ENCODE assay signal across 9 cellular contexts in genomic region chr1:99645699-99646531, GRCh38. TPM values are rescaled to one million over a fixed set of nuclear protein-coding genes. Genes with fewer than 3 reads are reported as not detected.
DNase-seq lines count a peak whose midpoint lies in the region; ATAC-seq, FAIRE-seq and TF ChIP-seq lines count a peak whose summit lies in the region.
"Had no signal": no experiment of that assay in that cellular context is flagged by ENCODE, and none has a peak within 500 bp of the region (broad histone marks: within the 10 kb centered on the region; RNA-seq: fewer than 3 reads in every experiment).

TSS of gene PALMD (plus strand) at chr1:99646113. CDS start at chr1:99646318, 205 bp downstream.

- no peaks in the 10 kb centered on the region for H3K36me3 Mint-ChIP-seq in CD8-positive, alpha-beta T cell

- no peak within 1 kb of the TSS for H3K27ac Mint-ChIP-seq in CD8-positive, alpha-beta T cell

- intact Hi-C loops in K562 (cut with micrococcal nuclease), result loop anchor here (2.0 to 5.0 kb wide), 4 partner anchors 47 to 164 kb away; partner anchors contain the start of gene FRRS1
- intact Hi-C loops in CD8-positive, alpha-beta T cell (cut with DNase I, micrococcal nuclease), result no loop called here

- no peak for TF ChIP-seq EP300 in K562 (IDR thresholded peaks at IDR 0.05; ENCODE audit: low read length)

- peaks cover 22% of the 10 kb centered on the region for H3K27me3 Mint-ChIP-seq in CD8-positive, alpha-beta T cell (ENCODE audit: low read depth)

- H3K27me3 ChIP-seq in K562 (ENCODE audit: control insufficient read depth in 2 of 2, insufficient read depth in 2 of 2, low read length in 2 of 2), result no peaks in the 10 kb centered on the region
- H3K27me3 ChIP-seq in CD8-positive, alpha-beta T cell (ENCODE audit: insufficient read depth, low read length), result no peaks in the 10 kb centered on the region

- H3K4me1 Mint-ChIP-seq in CD8-positive, alpha-beta T cell (ENCODE audit: low read depth), result peaks cover 6% of the 10 kb centered on the region

- peak within 1 kb of the TSS; percentile 63 for H3K27ac ChIP-seq in K562 (ENCODE audit: extremely low read depth, low read depth, low read length)
- no peak within 1 kb of the TSS for H3K27ac ChIP-seq in CD8-positive, alpha-beta T cell (ENCODE audit: low read depth, low read length)

- H4K20me1 ChIP-seq in K562 (replicated peaks; ENCODE audit: control insufficient read depth, insufficient read depth, low read length), result no peaks in the 10 kb centered on the region

- H3K4me3 ChIP-seq in K562, result peak within 1 kb of the TSS; percentile 31
- H3K4me3 ChIP-seq in CD8-positive, alpha-beta T cell (ENCODE audit: low read depth, low read length), result no peak within 1 kb of the TSS

- H3K9me1 ChIP-seq in K562 (ENCODE audit: control insufficient read depth, insufficient read depth, low read length), result no peaks in the 10 kb centered on the region

- TF ChIP-seq POLR2A in K562 (conservative IDR thresholded peaks at IDR 0.05), result peak; percentile 56

- H3K9ac ChIP-seq in K562 (ENCODE audit: insufficient read depth in 1 of 2, low read depth in 2 of 2, low read length in 2 of 2), result peak within 1 kb of the TSS; percentile 67 to 92

- H3K4me2 ChIP-seq in K562 (ENCODE audit: insufficient read depth, low read length), result peak within 1 kb of the TSS; percentile 82

- TF ChIP-seq RAD21 in K562 (CRISPR knock-in tag; conservative IDR thresholded peaks at IDR 0.05 in 1 of 2, IDR thresholded peaks at IDR 0.05 in 1 of 2), result no peak

- BruUV-seq in K562 (replicated peaks; lab: Mats Ljungman, UMichigan), result TSS peak; percentile 70

- no peaks in the 10 kb centered on the region for H3K36me3 ChIP-seq in K562 (ENCODE audit: control insufficient read depth, insufficient read depth, low read length)
- H3K36me3 ChIP-seq in CD8-positive, alpha-beta T cell (ENCODE audit: insufficient read depth, low read length), result no peaks in the 10 kb centered on the region

- no peak for TF ChIP-seq CTCF in K562 (IDR thresholded peaks at IDR 0.05 in 2 of 3, conservative IDR thresholded peaks at IDR 0.05 in 1 of 3; ENCODE audit: insufficient read depth in 2 of 3, low read depth in 1 of 3, low read length in 3 of 3)
- no peak for TF ChIP-seq CTCF in CD8-positive, alpha-beta T cell (IDR thresholded peaks at IDR 0.05)

- 1% methylated on average over 17 of the region's 17 CpGs for WGBS in K562 (ENCODE audit: insufficient coverage, low coverage, missing lambda C conversion rate)

- peak within 1 kb of the TSS; percentile 92 for H2AFZ ChIP-seq in K562 (ENCODE audit: low read depth, low read length)

- DNase-seq in LHCN-M2 (ENCODE audit: low read depth) (peak; percentile 90), K562 (ENCODE audit: extremely low read depth in 1 of 4, low spot score in 3 of 4) (peak; percentile 23 to 68 (median 41)), kidney tubule cell (ENCODE audit: low spot score) (peak; percentile 56), superior temporal gyrus (ENCODE audit: extremely low spot score) (peak; percentile 33), GDM1 (lab: John Stamatoyannopoulos, UW) (no peak)
- no peak for DNase-seq in CD8-positive, alpha-beta T cell
- no peak for DNase-seq in activated CD4-positive, CD25-positive, alpha-beta regulatory T cell treated with anti-CD3 and anti-CD28 coated beads, Interleukin-2, amount 50 U/mL, for 72 hours

- no peaks in the 10 kb centered on the region; the same call in 2 of the 3 replicates for H3K79me2 ChIP-seq in K562 (ENCODE audit: control insufficient read depth, insufficient read depth, low read length)

- H3K9me3 ChIP-seq in K562 (replicated peaks; ENCODE audit: control insufficient read depth, insufficient read depth, low read depth, low read length), result no peaks in the 10 kb centered on the region
- H3K9me3 ChIP-seq in CD8-positive, alpha-beta T cell (ENCODE audit: low read length), result no peaks in the 10 kb centered on the region

- no peak within 1 kb of the TSS for H3K4me3 Mint-ChIP-seq in CD8-positive, alpha-beta T cell

- CTCF ChIA-PET in K562 (lab: Yijun Ruan, JAX; ENCODE audit: low intra/inter-chr PET ratio), result interaction anchor here (0.6 kb wide), 1 partner anchor 113 kb away, joined by 3 read pairs; no protein-coding TSS in a partner anchor
- CTCF ChIA-PET in CD8-positive, alpha-beta T cell (lab: Charles Lee), result no interaction called here

- peak; percentile 75 for FAIRE-seq in K562 (lab: Jason Lieb, UNC)

- peaks cover 6 to 38% of the 10 kb centered on the region in 2 experiments; a peak in 4 of 5 replicates for H3K4me1 ChIP-seq in K562 (replicated peaks in 1 of 2; ENCODE audit: control insufficient read depth in 2 of 2, insufficient read depth in 2 of 2, low read length in 2 of 2)
- H3K4me1 ChIP-seq in CD8-positive, alpha-beta T cell (ENCODE audit: insufficient read depth, low read length), result no peaks in the 10 kb centered on the region

- POLR2A ChIA-PET in K562 (lab: Yijun Ruan, JAX), result interaction anchor here (0.5 to 2.5 kb wide), 9 partner anchors 9 to 1288 kb away, joined by 3 to 10 read pairs (median 3); no protein-coding TSS in a partner anchor
- POLR2A ChIA-PET in CD8-positive, alpha-beta T cell (lab: Charles Lee), result no interaction called here

- H3K9me3 Mint-ChIP-seq in CD8-positive, alpha-beta T cell, result no peaks in the 10 kb centered on the region

- in situ Hi-C loops in K562 (cut with MboI), result no loop called here

- ATAC-seq in K562 (peak; percentile 73), GM19328 (IDR thresholded peaks at IDR 0.05; ENCODE audit: unreplicated experiment) (no peak)
- ATAC-seq in CD8-positive, alpha-beta T cell, result no peak

TF ChIP-seq in K562, 482 proteins besides CTCF, POLR2A, EP300 and RAD21 (continues in another document):
- TF ChIP-seq NRF1 (conservative IDR thresholded peaks at IDR 0.05 in 1 of 2, IDR thresholded peaks at IDR 0.05 in 1 of 2) (no peak; a peak in 1 of 4 replicates), TAF7 (tag; IDR thresholded peaks at IDR 0.05) (no peak; the same call in 1 of the 2 replicates), ZNF551 (CRISPR knock-in tag; IDR thresholded peaks at IDR 0.05) (no peak), ETV5 (CRISPR knock-in tag; IDR thresholded peaks at IDR 0.05; ENCODE audit: low read depth) (no peak), PBX2 (CRISPR knock-in tag; IDR thresholded peaks at IDR 0.05; ENCODE audit: low read depth) (no peak), PBX2 (tag; conservative IDR thresholded peaks at IDR 0.05; ENCODE audit: low read depth) (peak; percentile 87), CHD1 (IDR thresholded peaks at IDR 0.05; ENCODE audit: low read length) (peak; percentile 35), ZNF512 (tag; IDR thresholded peaks at IDR 0.05) (no peak), HOXB6 (CRISPR knock-in tag; IDR thresholded peaks at IDR 0.05; ENCODE audit: borderline replicate concordance) (no peak)

RNA-seq across cellular contexts. Expression of gene PALMD, which starts in this region (rescaled TPM):
- total RNA-seq in LHCN-M2 (2014; rRNA removed) (56.5 and 75.1 TPM in 2 replicates), K562 (2014; rRNA removed) (5.4 and 5.7 TPM in 2 replicates), K562 (2014; rRNA removed; fragmentation: Illumina TruSeq; extraction: Trizol) (8.4 and 8.6 TPM in 2 replicates), K562 (2015; rRNA removed; fragmentation: Illumina TruSeq; extraction: Trizol) (12.1 and 13.5 TPM in 2 replicates), K562 (2021) (3.5 and 4.0 TPM in 2 replicates)
- polyA plus RNA-seq in LHCN-M2 (2012), result 15.7 TPM
- 1.6 and 2.4 TPM in 2 replicates for total RNA-seq in K562 (2011; cell fraction: chromatin; rRNA removed; ENCODE audit: low replicate concordance)
- 0.67 and 1.2 TPM in 2 replicates for total RNA-seq in K562 (2011; cell fraction: nucleolus; rRNA removed)
- 1.6 and 4.3 TPM in 2 replicates for total RNA-seq in K562 (2011; cell fraction: nucleoplasm; rRNA removed)
- polyA plus RNA-seq in K562 (2011; rRNA removed) (0.19 and 3.3 TPM in 2 replicates), K562 (2014; fragmentation: Illumina TruSeq; extraction: Trizol) (7.9 and 12.2 TPM in 2 replicates), K562 (2014; fragmentation: Nextera tagmentation; extraction: Ambion mirVana) (1 to 10 TPM; 2.7 to 6.5 TPM), K562 (2014; rRNA removed) (4.5 and 4.9 TPM in 2 replicates)
- 0.06 and 0.76 TPM in 2 replicates for polyA plus RNA-seq in K562 (2011; cell fraction: cytosol; rRNA removed)
- 0.20 and 2.5 TPM in 2 replicates for polyA plus RNA-seq in K562 (2011; cell fraction: nucleus; rRNA removed)
- polyA plus RNA-seq in K562 (2012), result 3.8 and 4.5 TPM in 2 replicates
- 0.24 and 3.3 TPM in 2 replicates for polyA minus RNA-seq in K562 (2011; rRNA and poly(A)+ RNA removed)
- polyA minus RNA-seq in K562 (2011; cell fraction: cytosol; rRNA and poly(A)+ RNA removed), result 2.2 TPM in 1 of 2 replicates, not detected in the other
- polyA minus RNA-seq in K562 (2011; cell fraction: nucleus; rRNA and poly(A)+ RNA removed), result 0.56 and 1.8 TPM in 2 replicates
- not detected for total RNA-seq in CD8-positive, alpha-beta T cell
- total RNA-seq: mononuclear cell had no signal

Comparison
In these comparisons a context has a peak if more than half of its experiments do, and no peak if none do; other contexts are left out.
1. DNase-seq: peak in LHCN-M2 (single experiment), K562 (4 of 4), kidney tubule cell (single experiment) and superior temporal gyrus (single experiment); none in GDM1 (single experiment), CD8-positive, alpha-beta T cell (0 of 7) and activated CD4-positive, CD25-positive, alpha-beta regulatory T cell treated with anti-CD3 and anti-CD28 coated beads, Interleukin-2, amount 50 U/mL, for 72 hours (single experiment).